ENCODE assay signal across 8 cellular contexts in genomic region chr12:77325505-77325904, GRCh38.
DNase-seq lines count a peak whose midpoint lies in the region; ATAC-seq and TF ChIP-seq lines count a peak whose summit lies in the region.

No MANE protein-coding gene starts in this region.

- H3K4me1 ChIP-seq in tibial artery, result peaks cover 0 to 18% (median 9%) of the 10 kb centered on the region in 4 donors

- H3K27ac ChIP-seq in tibial artery, result no peak overlapping the region

- no peak overlapping the region for H3K27ac Mint-ChIP-seq in activated CD4-positive, alpha-beta T cell treated with anti-CD3 and anti-CD28 coated beads, Interleukin-2, amount 10 ng/mL, durations not matched to agents 7 days and 5 days

- H3K36me3 ChIP-seq in kidney epithelial cell (ENCODE audit: control insufficient read depth, insufficient read depth, low read length) (no peaks in the 10 kb centered on the region), tibial artery (no peaks in the 10 kb centered on the region)

- POLR2A ChIA-PET in activated CD4-positive, alpha-beta T cell treated with anti-CD3 and anti-CD28 coated beads, Interleukin-2, amount 10 ng/mL, durations not matched to agents 7 days and 5 days (lab: Charles Lee), result no interaction called here

- no peak for ATAC-seq in HG03469 (IDR thresholded peaks at IDR 0.05; ENCODE audit: unreplicated experiment)

- peaks cover 47% of the 10 kb centered on the region for H3K27me3 Mint-ChIP-seq in activated CD4-positive, alpha-beta T cell treated with anti-CD3 and anti-CD28 coated beads, Interleukin-2, amount 10 ng/mL, durations not matched to agents 7 days and 5 days

- peaks cover 10% of the 10 kb centered on the region for H3K4me1 Mint-ChIP-seq in activated CD4-positive, alpha-beta T cell treated with anti-CD3 and anti-CD28 coated beads, Interleukin-2, amount 10 ng/mL, durations not matched to agents 7 days and 5 days

- no peaks in the 10 kb centered on the region for H3K9me3 Mint-ChIP-seq in activated CD4-positive, alpha-beta T cell treated with anti-CD3 and anti-CD28 coated beads, Interleukin-2, amount 10 ng/mL, durations not matched to agents 7 days and 5 days

- H3K27me3 ChIP-seq in kidney epithelial cell (ENCODE audit: control insufficient read depth, insufficient read depth, low read length), result peaks cover 9% of the 10 kb centered on the region
- peaks cover 0 to 29% of the 10 kb centered on the region in 2 donors for H3K27me3 ChIP-seq in tibial artery

- H3K36me3 Mint-ChIP-seq in activated CD4-positive, alpha-beta T cell treated with anti-CD3 and anti-CD28 coated beads, Interleukin-2, amount 10 ng/mL, durations not matched to agents 7 days and 5 days (ENCODE audit: low read depth), result no peaks in the 10 kb centered on the region

- no peak for DNase-seq in activated CD4-positive, alpha-beta T cell treated with anti-CD3 and anti-CD28 coated beads, Interleukin-2, amount 10 ng/mL, durations not matched to agents 7 days and 5 days
- DNase-seq in activated CD4-positive, alpha-beta T cell treated with anti-CD3 and anti-CD28 coated beads for 4 hours, result no peak
- DNase-seq in astrocyte of the hippocampus (ENCODE audit: low read depth, low spot score) (peak; percentile 8), kidney epithelial cell (ENCODE audit: low read depth) (no peak), tibial artery (no peak), amniotic stem cell (lab: John Stamatoyannopoulos, UW) (no peak), NCI-H146 treated with DMSO at 0.1 percent for 48 hours (lab: John Stamatoyannopoulos, UW; ENCODE audit: unreplicated experiment) (no peak)

- CTCF ChIA-PET in activated CD4-positive, alpha-beta T cell treated with anti-CD3 and anti-CD28 coated beads, Interleukin-2, amount 10 ng/mL, durations not matched to agents 7 days and 5 days (lab: Charles Lee), result no interaction called here

- no peak for TF ChIP-seq CTCF in kidney epithelial cell (IDR thresholded peaks at IDR 0.05; ENCODE audit: insufficient read depth, low read length, poor library complexity, severe bottlenecking)
- no peak for TF ChIP-seq CTCF in tibial artery (IDR thresholded peaks at IDR 0.05)

- H3K4me3 ChIP-seq in kidney epithelial cell (ENCODE audit: low read depth, low read length) (peak overlapping the region; percentile 52), tibial artery (peak overlapping the region; percentile 49 to 57)

- no peaks in the 10 kb centered on the region for H3K9me3 ChIP-seq in tibial artery

- intact Hi-C loops in tibial artery (cut with DNase I; ENCODE audit: low total_unique reads), result no loop called here

- H3K4me3 Mint-ChIP-seq in activated CD4-positive, alpha-beta T cell treated with anti-CD3 and anti-CD28 coated beads, Interleukin-2, amount 10 ng/mL, durations not matched to agents 7 days and 5 days, result peak overlapping the region; percentile 53
